14 cellular contexts compared by ENCODE assay signal in genomic region chr9:86330186-86330585, GRCh38. TPM values are rescaled to one million over a fixed set of nuclear protein-coding genes. Genes with fewer than 3 reads are reported as not detected.
A peak's percentile ranks its signal among the peaks of the same experiment; 100 is the strongest.
DNase-seq lines count a peak whose midpoint lies in the region; ATAC-seq and TF ChIP-seq lines count a peak whose summit lies in the region.
"Had no signal": no experiment of that assay in that cellular context is flagged by ENCODE, and none has a peak within 500 bp of the region (broad histone marks: within the 10 kb centered on the region; RNA-seq: fewer than 3 reads in every experiment).

No MANE protein-coding gene starts in this region.

- no peak overlapping the region for H3K4me3 Mint-ChIP-seq in activated T-cell treated with anti-CD3 and anti-CD28 coated beads, Interleukin-2, amount 50 U/mL, for 72 hours
- H3K4me3 Mint-ChIP-seq in CD4-positive, alpha-beta T cell = no peak overlapping the region
- H3K4me3 Mint-ChIP-seq in T-helper 17 cell (no peak overlapping the region), memory B cell (no peak overlapping the region)
- H3K4me3 Mint-ChIP-seq: B cell; CD4-positive, alpha-beta memory T cell had no signal

- no peaks in the 10 kb centered on the region for H3K9me3 Mint-ChIP-seq in activated T-cell treated with anti-CD3 and anti-CD28 coated beads, Interleukin-2, amount 50 U/mL, for 72 hours
- no peaks in the 10 kb centered on the region for H3K9me3 Mint-ChIP-seq in CD4-positive, alpha-beta T cell
- H3K9me3 Mint-ChIP-seq in memory B cell = peaks cover 4% of the 10 kb centered on the region
- H3K9me3 Mint-ChIP-seq: CD4-positive, alpha-beta memory T cell had no signal

- no peak for TF ChIP-seq CTCF in CD4-positive, alpha-beta T cell (IDR thresholded peaks at IDR 0.05)

- DNase-seq in activated T-cell treated with anti-CD3 and anti-CD28 coated beads, Interleukin-2, amount 50 U/mL, for 72 hours = no peak
- no peak for DNase-seq in activated T-cell treated with anti-CD3 and anti-CD28 coated beads, Interleukin-2, amount 50 U/mL, for 48 hours
- DNase-seq in CD4-positive, alpha-beta T cell = no peak
- DNase-seq in T-helper 17 cell (no peak), memory B cell (ENCODE audit: low spot score in 2 of 2) (no peak), posterior vena cava (ENCODE audit: low spot score) (no peak)
- DNase-seq: C1 segment of cervical spinal cord; CD4-positive, alpha-beta memory T cell; DMS79; GM23248; H7 had no signal

- no peaks in the 10 kb centered on the region for H3K4me1 Mint-ChIP-seq in activated T-cell treated with anti-CD3 and anti-CD28 coated beads, Interleukin-2, amount 50 U/mL, for 72 hours (ENCODE audit: low read depth)
- peaks cover 7% of the 10 kb centered on the region for H3K4me1 Mint-ChIP-seq in CD4-positive, alpha-beta T cell (ENCODE audit: low read depth)
- H3K4me1 Mint-ChIP-seq in T-helper 17 cell (no peaks in the 10 kb centered on the region), memory B cell (no peaks in the 10 kb centered on the region)

- no peaks in the 10 kb centered on the region for H3K9me3 ChIP-seq in CD4-positive, alpha-beta T cell (ENCODE audit: control insufficient read depth, low read length)
- H3K9me3 ChIP-seq in T-helper 17 cell (ENCODE audit: control insufficient read depth, low read length, poor library complexity, severe bottlenecking) = no peaks in the 10 kb centered on the region

- no peaks in the 10 kb centered on the region for H3K27me3 ChIP-seq in CD4-positive, alpha-beta T cell (ENCODE audit: control insufficient read depth, insufficient read depth, low read length)

- no peak for ATAC-seq in activated T-cell treated with anti-CD3 and anti-CD28 coated beads, Interleukin-2, amount 50 U/mL, for 72 hours (replicated peaks in 1 of 2)
- ATAC-seq in CD4-positive, alpha-beta T cell (ENCODE audit: poor library complexity) = no peak
- ATAC-seq in T-helper 17 cell (no peak), memory B cell (ENCODE audit: low read depth) (no peak), GM21528 (IDR thresholded peaks at IDR 0.05; ENCODE audit: low FRiP score, unreplicated experiment) (no peak)
- ATAC-seq: GM12878 had no signal

- intact Hi-C loops in CD4-positive, alpha-beta T cell (cut with DNase I, micrococcal nuclease) = no loop called here
- intact Hi-C loops in posterior vena cava (cut with DNase I) = no loop called here

- no peak overlapping the region for H3K27ac ChIP-seq in CD4-positive, alpha-beta T cell (ENCODE audit: low read depth, low read length)
- H3K27ac ChIP-seq: GM23248 had no signal

- H3K27me3 Mint-ChIP-seq in activated T-cell treated with anti-CD3 and anti-CD28 coated beads, Interleukin-2, amount 50 U/mL, for 72 hours (ENCODE audit: low read depth) = no peaks in the 10 kb centered on the region
- no peaks in the 10 kb centered on the region for H3K27me3 Mint-ChIP-seq in CD4-positive, alpha-beta T cell
- H3K27me3 Mint-ChIP-seq in T-helper 17 cell (no peaks in the 10 kb centered on the region), memory B cell (no peaks in the 10 kb centered on the region)
- H3K27me3 Mint-ChIP-seq: B cell; CD4-positive, alpha-beta memory T cell had no signal

- CTCF ChIA-PET in CD4-positive, alpha-beta T cell (lab: Charles Lee) = no interaction called here

- H3K36me3 Mint-ChIP-seq in activated T-cell treated with anti-CD3 and anti-CD28 coated beads, Interleukin-2, amount 50 U/mL, for 72 hours (ENCODE audit: insufficient read depth in 2 of 2) = peaks cover 21 to 32% of the 10 kb centered on the region in 2 donors
- peaks cover 85% of the 10 kb centered on the region for H3K36me3 Mint-ChIP-seq in CD4-positive, alpha-beta T cell (ENCODE audit: low read depth)
- H3K36me3 Mint-ChIP-seq in T-helper 17 cell (ENCODE audit: low read depth) (peaks cover 11% of the 10 kb centered on the region), memory B cell (peaks cover 35% of the 10 kb centered on the region)

- peak overlapping the region; percentile 54 for H3K27ac Mint-ChIP-seq in activated T-cell treated with anti-CD3 and anti-CD28 coated beads, Interleukin-2, amount 50 U/mL, for 72 hours
- H3K27ac Mint-ChIP-seq in CD4-positive, alpha-beta T cell = peak overlapping the region; percentile 2
- H3K27ac Mint-ChIP-seq in T-helper 17 cell = peak overlapping the region; percentile 21
- H3K27ac Mint-ChIP-seq in memory B cell = peak overlapping the region; percentile 79
- H3K27ac Mint-ChIP-seq: B cell had no signal

- POLR2A ChIA-PET in CD4-positive, alpha-beta T cell (lab: Charles Lee) = interaction anchor here (1.0 kb wide), 1 partner anchor 22 kb away, joined by 3 read pairs; no protein-coding TSS in a partner anchor

RNA-seq across cellular contexts. Expression of gene TUT7, which starts 24.0 kb away (rescaled TPM):
- 10 to 100 TPM; 39.6 to 49.9 TPM for total RNA-seq in activated T-cell treated with anti-CD3 and anti-CD28 coated beads, Interleukin-2, amount 50 U/mL, for 72 hours
- total RNA-seq in CD4-positive, alpha-beta T cell = 10 to 100 TPM; 51.9 to 53.8 TPM
- 10 to 100 TPM; 55.6 to 60.2 TPM for total RNA-seq in T-helper 17 cell
- 10 to 100 TPM; 22.6 to 23.3 TPM for total RNA-seq in posterior vena cava

RNA-seq across cellular contexts. Expression of gene ISCA1, which starts 47.8 kb away (rescaled TPM):
- 10 to 100 TPM; 21.7 to 24.1 TPM for total RNA-seq in activated T-cell treated with anti-CD3 and anti-CD28 coated beads, Interleukin-2, amount 50 U/mL, for 72 hours
- 10 to 100 TPM; 85.3 to 91.6 TPM for total RNA-seq in CD4-positive, alpha-beta T cell
- 10 to 100 TPM; 66.9 to 87.2 TPM for total RNA-seq in T-helper 17 cell
- 10 to 100 TPM; 27.4 to 30.9 TPM for total RNA-seq in posterior vena cava

Comparison
In these comparisons a context has a peak if more than half of its experiments do, and no peak if none do; other contexts are left out.
1. H3K27ac Mint-ChIP-seq: peak in every context shown above with its lines; median percentile 79 in memory B cell; 54 in activated T-cell treated with anti-CD3 and anti-CD28 coated beads, Interleukin-2, amount 50 U/mL, for 72 hours; 21 in T-helper 17 cell; 2 in CD4-positive, alpha-beta T cell.